ENCODE assay signal across 8 cellular contexts in genomic region chrX:3713225-3713936, GRCh38. TPM values are rescaled to one million over a fixed set of nuclear protein-coding genes. Genes with fewer than 3 reads are reported as not detected.
DNase-seq lines count a peak whose midpoint lies in the region; ATAC-seq and TF ChIP-seq lines count a peak whose summit lies in the region.

Gene PRKX, minus strand, starts transcription at chrX:3713649. Its CDS starts 396 bp downstream, at chrX:3713253.

- peak within 1 kb of the TSS; percentile 60 for H3K27ac ChIP-seq in CD4-positive, alpha-beta memory T cell (ENCODE audit: low read depth, low read length)
- no peak within 1 kb of the TSS for H3K27ac ChIP-seq in SK-N-MC
- H3K27ac ChIP-seq in right cardiac atrium (ENCODE audit: low read length), result peak within 1 kb of the TSS; percentile 53

- peak within 1 kb of the TSS; percentile 77 to 78 for H3K4me3 ChIP-seq in CD4-positive, alpha-beta memory T cell (ENCODE audit: low read length in 2 of 2)
- peak within 1 kb of the TSS; percentile 88 for H3K4me3 ChIP-seq in SK-N-MC
- peak within 1 kb of the TSS; percentile 66 for H3K4me3 ChIP-seq in right cardiac atrium (ENCODE audit: low read length)
- peak within 1 kb of the TSS; percentile 67 for H3K4me3 ChIP-seq in retinal pigment epithelial cell (ENCODE audit: low read length)

- peak within 1 kb of the TSS; percentile 96 to 100 (median 98) for H3K4me3 Mint-ChIP-seq in CD4-positive, alpha-beta memory T cell
- peak within 1 kb of the TSS; percentile 98 for H3K4me3 Mint-ChIP-seq in activated naive CD8-positive, alpha-beta T cell treated with anti-CD3 and anti-CD28 coated beads, Interleukin-2, amount 10 ng/mL, durations not matched to agents 7 days and 5 days

- H3K9me3 Mint-ChIP-seq in CD4-positive, alpha-beta memory T cell, result peaks cover 0 to 2% (median 0%) of the 10 kb centered on the region in 8 donors
- H3K9me3 Mint-ChIP-seq in activated naive CD8-positive, alpha-beta T cell treated with anti-CD3 and anti-CD28 coated beads, Interleukin-2, amount 10 ng/mL, durations not matched to agents 7 days and 5 days, result no peaks in the 10 kb centered on the region

- H3K27ac Mint-ChIP-seq in CD4-positive, alpha-beta memory T cell, result peak within 1 kb of the TSS; percentile 88 to 98 (median 97)
- peak within 1 kb of the TSS; percentile 98 for H3K27ac Mint-ChIP-seq in activated naive CD8-positive, alpha-beta T cell treated with anti-CD3 and anti-CD28 coated beads, Interleukin-2, amount 10 ng/mL, durations not matched to agents 7 days and 5 days

- H3K4me1 ChIP-seq in CD4-positive, alpha-beta memory T cell (ENCODE audit: insufficient read depth, low read length), result peaks cover 27% of the 10 kb centered on the region
- H3K4me1 ChIP-seq in right cardiac atrium (ENCODE audit: control insufficient read depth, insufficient read depth, low read length), result peaks cover 1% of the 10 kb centered on the region

- ATAC-seq in GM19397 (IDR thresholded peaks at IDR 0.05; ENCODE audit: unreplicated experiment) (peak; percentile 89), HG03521 (IDR thresholded peaks at IDR 0.05; ENCODE audit: unreplicated experiment) (peak; percentile 76), right cardiac atrium (peak; percentile 88 to 94)
- peak; percentile 74 for ATAC-seq in activated naive CD8-positive, alpha-beta T cell treated with anti-CD3 and anti-CD28 coated beads, Interleukin-2, amount 10 ng/mL, durations not matched to agents 7 days and 5 days (ENCODE audit: low read depth)

- H3K27me3 ChIP-seq in CD4-positive, alpha-beta memory T cell (ENCODE audit: insufficient read depth, low read length), result no peaks in the 10 kb centered on the region
- H3K27me3 ChIP-seq in right cardiac atrium (ENCODE audit: control insufficient read depth, insufficient read depth), result no peaks in the 10 kb centered on the region

- CTCF ChIA-PET in CD4-positive, alpha-beta memory T cell (lab: Charles Lee; ENCODE audit: partially characterized antibody), result interaction anchor here (1.0 to 1.4 kb wide), 3 partner anchors 13 to 98 kb away, joined by 4 to 5 read pairs (median 4); no protein-coding TSS in a partner anchor

- TF ChIP-seq CTCF in retinal pigment epithelial cell (conservative IDR thresholded peaks at IDR 0.05; ENCODE audit: low read depth, low read length), result no peak

- WGBS in right cardiac atrium, result under 1% methylated on average over 84 of the region's 97 CpGs

- peak; percentile 74 to 88 (median 83) for DNase-seq in CD4-positive, alpha-beta memory T cell
- DNase-seq in SK-N-MC (ENCODE audit: low read depth, low spot score) (no peak), right cardiac atrium (peak; percentile 67 to 85 (median 78)), retinal pigment epithelial cell (ENCODE audit: low read depth) (no peak), HPDE6-E6E7 (ENCODE audit: extremely low spot score) (no peak)
- DNase-seq in activated naive CD8-positive, alpha-beta T cell treated with anti-CD3 and anti-CD28 coated beads, Interleukin-2, amount 10 ng/mL, durations not matched to agents 7 days and 5 days, result peak; percentile 81

- peak within 1 kb of the TSS; percentile 85 for H3K9ac ChIP-seq in SK-N-MC (ENCODE audit: insufficient read length)

- no peaks in the 10 kb centered on the region for H3K9me3 ChIP-seq in CD4-positive, alpha-beta memory T cell (ENCODE audit: control insufficient read depth in 1 of 2, low read length in 2 of 2)
- H3K9me3 ChIP-seq in SK-N-MC (ENCODE audit: low read depth, low read length), result no peaks in the 10 kb centered on the region
- no peaks in the 10 kb centered on the region for H3K9me3 ChIP-seq in right cardiac atrium (ENCODE audit: control insufficient read depth, low read length)

- peaks cover 4 to 39% (median 20%) of the 10 kb centered on the region in 4 donors for H3K4me1 Mint-ChIP-seq in CD4-positive, alpha-beta memory T cell
- peaks cover 7% of the 10 kb centered on the region for H3K4me1 Mint-ChIP-seq in activated naive CD8-positive, alpha-beta T cell treated with anti-CD3 and anti-CD28 coated beads, Interleukin-2, amount 10 ng/mL, durations not matched to agents 7 days and 5 days

- POLR2A ChIA-PET in CD4-positive, alpha-beta memory T cell (lab: Charles Lee; ENCODE audit: partially characterized antibody), result interaction anchor here (0.9 to 1.8 kb wide), 5 partner anchors 14 to 102 kb away, joined by 3 to 12 read pairs (median 5); no protein-coding TSS in a partner anchor
- POLR2A ChIA-PET in activated naive CD8-positive, alpha-beta T cell treated with anti-CD3 and anti-CD28 coated beads, Interleukin-2, amount 10 ng/mL, durations not matched to agents 7 days and 5 days (lab: Charles Lee), result interaction anchor here (0.7 to 1.6 kb wide), 5 partner anchors 12 to 98 kb away, joined by 3 to 7 read pairs (median 4); no protein-coding TSS in a partner anchor

- H3K27me3 Mint-ChIP-seq in CD4-positive, alpha-beta memory T cell, result no peaks in the 10 kb centered on the region
- H3K27me3 Mint-ChIP-seq in activated naive CD8-positive, alpha-beta T cell treated with anti-CD3 and anti-CD28 coated beads, Interleukin-2, amount 10 ng/mL, durations not matched to agents 7 days and 5 days, result no peaks in the 10 kb centered on the region

- peaks cover 3 to 10% of the 10 kb centered on the region in 2 donors for H3K36me3 Mint-ChIP-seq in CD4-positive, alpha-beta memory T cell
- H3K36me3 Mint-ChIP-seq in activated naive CD8-positive, alpha-beta T cell treated with anti-CD3 and anti-CD28 coated beads, Interleukin-2, amount 10 ng/mL, durations not matched to agents 7 days and 5 days, result peaks cover 12% of the 10 kb centered on the region

- intact Hi-C loops in CD4-positive, alpha-beta memory T cell (cut with micrococcal nuclease), result loop anchor here (1.0 to 5.0 kb wide), 4 partner anchors 13 to 99 kb away; no protein-coding TSS in a partner anchor
- intact Hi-C loops in right cardiac atrium (cut with DNase I), result no loop called here

- no peaks in the 10 kb centered on the region for H3K36me3 ChIP-seq in CD4-positive, alpha-beta memory T cell (ENCODE audit: insufficient read depth, low read length)
- no peaks in the 10 kb centered on the region for H3K36me3 ChIP-seq in SK-N-MC (ENCODE audit: insufficient read depth, low read length)

RNA-seq across cellular contexts. Expression of gene PRKX, which starts in this region (rescaled TPM):
- 10 to 100 TPM; 66.7 to 70.2 TPM for total RNA-seq in CD4-positive, alpha-beta memory T cell
- polyA plus RNA-seq in CD4-positive, alpha-beta memory T cell, result 10 to 100 TPM; 63.0 to 73.9 TPM
- 10 to 100 TPM; 87.6 to 92.3 TPM for total RNA-seq in activated naive CD8-positive, alpha-beta T cell treated with anti-CD3 and anti-CD28 coated beads, Interleukin-2, amount 10 ng/mL, durations not matched to agents 7 days and 5 days
- total RNA-seq in right cardiac atrium, result 1 to 10 TPM; 4.2 to 6.4 (median 4.7) TPM
- 1.6 TPM for polyA plus RNA-seq in right cardiac atrium

Comparison
In these comparisons a context has a peak if more than half of its experiments do, and no peak if none do; other contexts are left out.
1. RNA of gene PRKX (total RNA-seq): 87.6 to 92.3 TPM in activated naive CD8-positive, alpha-beta T cell treated with anti-CD3 and anti-CD28 coated beads, Interleukin-2, amount 10 ng/mL, durations not matched to agents 7 days and 5 days and 66.7 to 70.2 TPM in CD4-positive, alpha-beta memory T cell; 4.2 to 6.4 TPM in right cardiac atrium; every median in the first group is over 4 times any median in the second.
2. RNA of gene PRKX (polyA plus RNA-seq): 63.0 to 73.9 TPM in CD4-positive, alpha-beta memory T cell; 1.6 TPM in right cardiac atrium (single experiment); every median in the first group is over 10 times any median in the second.
3. DNase-seq: peak in CD4-positive, alpha-beta memory T cell (5 of 5), activated naive CD8-positive, alpha-beta T cell treated with anti-CD3 and anti-CD28 coated beads, Interleukin-2, amount 10 ng/mL, durations not matched to agents 7 days and 5 days (single experiment) and right cardiac atrium (3 of 3); none in SK-N-MC (single experiment), retinal pigment epithelial cell (single experiment) and HPDE6-E6E7 (single experiment).
4. Peak in every context shown above with its lines, with median percentiles within 50 percentile points of each other: H3K4me3 ChIP-seq and ATAC-seq.